12 cellular contexts compared by ENCODE assay signal in the genomic region with DNA sequence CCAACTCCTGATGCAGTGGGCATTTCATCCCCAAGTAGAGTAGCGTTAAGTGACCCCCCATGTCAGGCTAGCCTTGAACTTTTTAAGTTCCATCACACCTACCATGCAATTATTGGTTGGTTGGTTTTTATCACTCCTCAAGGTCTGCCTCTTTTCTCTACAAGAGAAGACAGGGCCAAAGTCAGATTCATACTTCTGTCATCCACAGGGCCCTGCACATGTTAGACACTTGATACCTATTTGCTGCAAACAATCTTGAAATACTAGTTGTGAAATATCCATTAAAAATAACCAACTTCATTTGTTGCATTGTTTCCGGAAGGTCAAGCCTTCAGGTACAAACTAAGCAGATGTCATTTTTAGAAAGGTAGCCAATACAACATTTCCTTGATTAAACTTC. TPM values are rescaled to one million over a fixed set of nuclear protein-coding genes. Genes with fewer than 3 reads are reported as not detected.
DNase-seq lines count a peak whose midpoint lies in the region; ATAC-seq and TF ChIP-seq lines count a peak whose summit lies in the region.
"Had no signal": no experiment of that assay in that cellular context is flagged by ENCODE, and none has a peak within 500 bp of the region (broad histone marks: within the 10 kb centered on the region; RNA-seq: fewer than 3 reads in every experiment).

No MANE protein-coding gene starts in this region.

- peaks cover 20% of the 10 kb centered on the region for H3K36me3 Mint-ChIP-seq in activated naive CD8-positive, alpha-beta T cell treated with anti-CD3 and anti-CD28 coated beads, Interleukin-2, amount 50 U/mL, for 24 hours (ENCODE audit: low read depth)
- no peaks in the 10 kb centered on the region for H3K36me3 Mint-ChIP-seq in mesothelial cell of epicardium

- peaks cover 30% of the 10 kb centered on the region for H3K79me2 ChIP-seq in ACC112 (ENCODE audit: control insufficient read depth, insufficient read depth, low read length, unreplicated experiment)

- POLR2A ChIA-PET in HEK293T (lab: Yijun Ruan, JAX), result interaction anchor here (1.9 kb wide), 1 partner anchor 10 kb away, joined by 6 read pairs; no protein-coding TSS in a partner anchor

- no peak overlapping the region for H2AFZ ChIP-seq in ACC112 (ENCODE audit: low read length, unreplicated experiment)

- H3K4me3 ChIP-seq in ACC112 (ENCODE audit: low read depth, low read length), result peak overlapping the region; percentile 75
- H3K4me3 ChIP-seq in HFF-Myc (replicated peaks; ENCODE audit: low read depth, low read length), result peak overlapping the region; percentile 59

- peaks cover 54% of the 10 kb centered on the region for H3K4me1 Mint-ChIP-seq in activated naive CD8-positive, alpha-beta T cell treated with anti-CD3 and anti-CD28 coated beads, Interleukin-2, amount 50 U/mL, for 24 hours
- peaks cover 25% of the 10 kb centered on the region for H3K4me1 Mint-ChIP-seq in mesothelial cell of epicardium

- CTCF ChIA-PET in HEK293T (lab: Yijun Ruan, JAX), result no interaction called here

- H3K4me3 Mint-ChIP-seq in activated naive CD8-positive, alpha-beta T cell treated with anti-CD3 and anti-CD28 coated beads, Interleukin-2, amount 50 U/mL, for 24 hours, result peak overlapping the region; percentile 97
- H3K4me3 Mint-ChIP-seq in mesothelial cell of epicardium, result peak overlapping the region; percentile 93

- no peaks in the 10 kb centered on the region for H3K9me3 Mint-ChIP-seq in activated naive CD8-positive, alpha-beta T cell treated with anti-CD3 and anti-CD28 coated beads, Interleukin-2, amount 50 U/mL, for 24 hours
- no peaks in the 10 kb centered on the region for H3K9me3 Mint-ChIP-seq in mesothelial cell of epicardium

- H3K27ac Mint-ChIP-seq in activated naive CD8-positive, alpha-beta T cell treated with anti-CD3 and anti-CD28 coated beads, Interleukin-2, amount 50 U/mL, for 24 hours, result peak overlapping the region; percentile 99
- H3K27ac Mint-ChIP-seq in mesothelial cell of epicardium, result no peak overlapping the region

- no peak overlapping the region; the same call in 1 of the 2 replicates for H3K27ac ChIP-seq in ACC112 (ENCODE audit: low read depth, low read length)
- H3K27ac ChIP-seq: neutrophil had no signal

- no peak for DNase-seq in HFF-Myc (ENCODE audit: extremely low read depth, low read depth)
- DNase-seq in activated naive CD8-positive, alpha-beta T cell treated with anti-CD3 and anti-CD28 coated beads, Interleukin-2, amount 50 U/mL, for 24 hours, result no peak
- DNase-seq in mesothelial cell of epicardium (ENCODE audit: low spot score in 2 of 2, unreplicated experiment in 2 of 2), result no peak
- DNase-seq in HEK293T (ENCODE audit: extremely low spot score), result no peak
- DNase-seq in EL, result no peak
- no peak for DNase-seq in dedifferentiated amniotic fluid mesenchymal stem cell (ENCODE audit: extremely low spot score)
- DNase-seq: DMS79 treated with DMSO at 0.1 percent for 48 hours, esophagus squamous epithelium, NCI-H524 had no signal

- H3K27me3 Mint-ChIP-seq in activated naive CD8-positive, alpha-beta T cell treated with anti-CD3 and anti-CD28 coated beads, Interleukin-2, amount 50 U/mL, for 24 hours, result no peaks in the 10 kb centered on the region
- no peaks in the 10 kb centered on the region for H3K27me3 Mint-ChIP-seq in mesothelial cell of epicardium (ENCODE audit: low read depth)

- no peak for ATAC-seq in activated naive CD8-positive, alpha-beta T cell treated with anti-CD3 and anti-CD28 coated beads, Interleukin-2, amount 50 U/mL, for 24 hours
- no peak for ATAC-seq in GM21737 (IDR thresholded peaks at IDR 0.05; ENCODE audit: unreplicated experiment)

- H3K4me1 ChIP-seq in ACC112 (ENCODE audit: control insufficient read depth, insufficient read depth, low read length, unreplicated experiment), result peaks cover 15% of the 10 kb centered on the region

- H3K36me3 ChIP-seq in ACC112 (ENCODE audit: insufficient read depth, low read length), result no peaks in the 10 kb centered on the region
- H3K36me3 ChIP-seq: esophagus squamous epithelium, neutrophil had no signal

- no peaks in the 10 kb centered on the region for H3K27me3 ChIP-seq in ACC112 (ENCODE audit: insufficient read depth, low read length)
- H3K27me3 ChIP-seq: esophagus squamous epithelium, neutrophil had no signal

- TF ChIP-seq CTCF in HFF-Myc (IDR thresholded peaks at IDR 0.05; ENCODE audit: low read depth, low read length, missing control alignments) (no peak), mesothelial cell of epicardium (IDR thresholded peaks at IDR 0.05; ENCODE audit: unreplicated experiment) (no peak)

TF ChIP-seq in HEK293T, 16 proteins besides CTCF, POLR2A, EP300 and RAD21:
- TF ChIP-seq ELF4 (IDR thresholded peaks at IDR 0.05), result no peak
- no peak for TF ChIP-seq FOXK2 (IDR thresholded peaks at IDR 0.05)
- TF ChIP-seq BHLHE40 (IDR thresholded peaks at IDR 0.05; ENCODE audit: borderline replicate concordance), result no peak
- TF ChIP-seq CTBP1 (IDR thresholded peaks at IDR 0.05; ENCODE audit: borderline replicate concordance), result no peak
- TF ChIP-seq, protein P1, sequence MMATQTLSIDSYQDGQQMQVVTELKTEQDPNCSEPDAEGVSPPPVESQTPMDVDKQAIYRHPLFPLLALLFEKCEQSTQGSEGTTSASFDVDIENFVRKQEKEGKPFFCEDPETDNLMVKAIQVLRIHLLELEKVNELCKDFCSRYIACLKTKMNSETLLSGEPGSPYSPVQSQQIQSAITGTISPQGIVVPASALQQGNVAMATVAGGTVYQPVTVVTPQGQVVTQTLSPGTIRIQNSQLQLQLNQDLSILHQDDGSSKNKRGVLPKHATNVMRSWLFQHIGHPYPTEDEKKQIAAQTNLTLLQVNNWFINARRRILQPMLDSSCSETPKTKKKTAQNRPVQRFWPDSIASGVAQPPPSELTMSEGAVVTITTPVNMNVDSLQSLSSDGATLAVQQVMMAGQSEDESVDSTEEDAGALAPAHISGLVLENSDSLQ (IDR thresholded peaks at IDR 0.05), result no peak
- no peak for TF ChIP-seq LEF1 (IDR thresholded peaks at IDR 0.05; ENCODE audit: borderline replicate concordance)
- no peak for TF ChIP-seq SP1 (IDR thresholded peaks at IDR 0.05)
- TF ChIP-seq ARNT (IDR thresholded peaks at IDR 0.05), result no peak
- no peak for TF ChIP-seq NFRKB (IDR thresholded peaks at IDR 0.05)

RNA-seq across cellular contexts. Expression of a gene that starts 1.2 kb away (rescaled TPM):
- total RNA-seq in mesothelial cell of epicardium, result 30.0 to 34.0 TPM (median 33.7 TPM) in 3 replicates
